1 cellular context compared by ENCODE assay signal in the genomic region with DNA sequence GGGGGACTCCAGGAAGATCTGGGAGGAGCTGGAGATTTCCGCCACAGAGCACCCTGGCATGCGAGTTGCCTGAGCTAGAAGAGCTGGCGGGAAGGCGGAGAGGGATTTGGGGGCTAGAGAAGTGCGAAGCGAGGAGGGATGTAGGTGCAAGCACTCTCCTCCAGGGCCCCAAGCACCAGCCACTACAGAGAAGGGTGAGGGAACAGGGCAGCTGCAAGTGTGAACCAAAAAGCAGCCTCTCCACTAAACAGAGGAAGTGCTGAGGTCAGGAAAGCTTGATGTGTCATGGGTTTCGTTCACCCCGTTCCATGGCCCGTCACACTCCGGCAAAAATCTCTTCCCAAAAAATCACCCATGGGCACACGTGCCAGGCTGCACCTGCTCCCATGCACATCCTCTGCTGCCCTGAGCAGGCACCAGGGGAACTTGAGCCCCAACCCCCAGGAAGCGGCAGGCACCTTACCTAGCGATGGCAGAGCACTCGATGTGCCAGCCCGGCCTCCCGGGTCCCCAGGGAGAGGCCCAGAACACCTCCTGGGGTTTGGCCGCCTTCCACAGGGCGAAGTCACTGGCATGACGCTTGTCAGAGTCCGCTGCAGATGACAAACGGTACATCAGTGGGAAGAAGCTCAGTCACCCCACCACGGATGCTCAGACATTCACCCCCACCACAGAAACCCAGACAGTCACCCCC.
TF ChIP-seq lines count a peak whose summit lies in the region.

No MANE protein-coding gene starts in this region.

TF ChIP-seq in GM12878, 131 proteins besides CTCF, POLR2A, EP300 and RAD21:
- no peak for TF ChIP-seq HDAC2 (IDR thresholded peaks at IDR 0.05)
- 0 out of 2 replicates have a peak, but pooled peaks have one; percentile 41 for TF ChIP-seq SMARCA5 (IDR thresholded peaks at IDR 0.05)
- no peak for TF ChIP-seq KLF5 (IDR thresholded peaks at IDR 0.05; ENCODE audit: partially characterized antibody)
- no peak for TF ChIP-seq TAF1 (IDR thresholded peaks at IDR 0.05; ENCODE audit: borderline replicate concordance, low read depth, low read length)
- TF ChIP-seq TCF12 (IDR thresholded peaks at IDR 0.05; ENCODE audit: low read depth, low read length): 0 out of 2 replicates have a peak, but pooled peaks have one; percentile 30
- TF ChIP-seq ZNF207 (IDR thresholded peaks at IDR 0.05; ENCODE audit: borderline replicate concordance): no peak
- no peak for TF ChIP-seq ZNF217 (IDR thresholded peaks at IDR 0.05)
- TF ChIP-seq, protein P1, sequence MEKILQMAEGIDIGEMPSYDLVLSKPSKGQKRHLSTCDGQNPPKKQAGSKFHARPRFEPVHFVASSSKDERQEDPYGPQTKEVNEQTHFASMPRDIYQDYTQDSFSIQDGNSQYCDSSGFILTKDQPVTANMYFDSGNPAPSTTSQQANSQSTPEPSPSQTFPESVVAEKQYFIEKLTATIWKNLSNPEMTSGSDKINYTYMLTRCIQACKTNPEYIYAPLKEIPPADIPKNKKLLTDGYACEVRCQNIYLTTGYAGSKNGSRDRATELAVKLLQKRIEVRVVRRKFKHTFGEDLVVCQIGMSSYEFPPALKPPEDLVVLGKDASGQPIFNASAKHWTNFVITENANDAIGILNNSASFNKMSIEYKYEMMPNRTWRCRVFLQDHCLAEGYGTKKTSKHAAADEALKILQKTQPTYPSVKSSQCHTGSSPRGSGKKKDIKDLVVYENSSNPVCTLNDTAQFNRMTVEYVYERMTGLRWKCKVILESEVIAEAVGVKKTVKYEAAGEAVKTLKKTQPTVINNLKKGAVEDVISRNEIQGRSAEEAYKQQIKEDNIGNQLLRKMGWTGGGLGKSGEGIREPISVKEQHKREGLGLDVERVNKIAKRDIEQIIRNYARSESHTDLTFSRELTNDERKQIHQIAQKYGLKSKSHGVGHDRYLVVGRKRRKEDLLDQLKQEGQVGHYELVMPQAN (conservative IDR thresholded peaks at IDR 0.05): no peak
- peak; percentile 36; the same call in 1 of the 2 replicates for TF ChIP-seq NR2F1 (conservative IDR thresholded peaks at IDR 0.05)
- TF ChIP-seq ASH2L (IDR thresholded peaks at IDR 0.05; ENCODE audit: borderline replicate concordance, low read depth): no peak
- TF ChIP-seq YY1 (IDR thresholded peaks at IDR 0.05; ENCODE audit: low read depth, low read length): no peak
- TF ChIP-seq, protein P2, sequence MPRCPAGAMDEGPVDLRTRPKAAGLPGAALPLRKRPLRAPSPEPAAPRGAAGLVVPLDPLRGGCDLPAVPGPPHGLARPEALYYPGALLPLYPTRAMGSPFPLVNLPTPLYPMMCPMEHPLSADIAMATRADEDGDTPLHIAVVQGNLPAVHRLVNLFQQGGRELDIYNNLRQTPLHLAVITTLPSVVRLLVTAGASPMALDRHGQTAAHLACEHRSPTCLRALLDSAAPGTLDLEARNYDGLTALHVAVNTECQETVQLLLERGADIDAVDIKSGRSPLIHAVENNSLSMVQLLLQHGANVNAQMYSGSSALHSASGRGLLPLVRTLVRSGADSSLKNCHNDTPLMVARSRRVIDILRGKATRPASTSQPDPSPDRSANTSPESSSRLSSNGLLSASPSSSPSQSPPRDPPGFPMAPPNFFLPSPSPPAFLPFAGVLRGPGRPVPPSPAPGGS (IDR thresholded peaks at IDR 0.05; ENCODE audit: borderline replicate concordance, insufficient read depth, low read depth, low read length, poor library complexity, severe bottlenecking): peak; percentile 14
- TF ChIP-seq MEF2B (IDR thresholded peaks at IDR 0.05; ENCODE audit: partially characterized antibody, poor library complexity, severe bottlenecking): peak; percentile 93
- peak; percentile 22; the same call in 1 of the 2 replicates for TF ChIP-seq LARP7 (IDR thresholded peaks at IDR 0.05)
- peak; percentile 91 for TF ChIP-seq IKZF1 (conservative IDR thresholded peaks at IDR 0.05)
- TF ChIP-seq FOXM1 (IDR thresholded peaks at IDR 0.05; ENCODE audit: low read depth, low read length): no peak
- no peak for TF ChIP-seq RELA (IDR thresholded peaks at IDR 0.05; ENCODE audit: borderline replicate concordance, partially characterized antibody)
- TF ChIP-seq IKZF2 (IDR thresholded peaks at IDR 0.05): peak; percentile 76 to 77
- TF ChIP-seq TCF3 (IDR thresholded peaks at IDR 0.05; ENCODE audit: borderline replicate concordance, insufficient read depth, low read depth, low read length): 0 out of 2 replicates have a peak, but pooled peaks have one; percentile 32
- 0 out of 2 replicates have a peak, but pooled peaks have one; percentile 11 for TF ChIP-seq NBN (IDR thresholded peaks at IDR 0.05)
- TF ChIP-seq TCF7 (IDR thresholded peaks at IDR 0.05; ENCODE audit: borderline replicate concordance): no peak
- TF ChIP-seq MXI1 (IDR thresholded peaks at IDR 0.05; ENCODE audit: low read depth, low read length): peak; percentile 47; the same call in 1 of the 2 replicates
- TF ChIP-seq DPF2 (IDR thresholded peaks at IDR 0.05): peak; percentile 41; the same call in 1 of the 2 replicates
- peak; percentile 71; the same call in 1 of the 2 replicates for TF ChIP-seq EED (IDR thresholded peaks at IDR 0.05; ENCODE audit: low read depth)
- TF ChIP-seq MYB (IDR thresholded peaks at IDR 0.05; ENCODE audit: borderline replicate concordance, low read depth, low read length): 0 out of 2 replicates have a peak, but pooled peaks have one; percentile 12
- no peak for TF ChIP-seq MEF2A (IDR thresholded peaks at IDR 0.05; ENCODE audit: insufficient read depth, low read depth, low read length)
- 0 out of 2 replicates have a peak, but pooled peaks have one; percentile 4 for TF ChIP-seq IRF4 (IDR thresholded peaks at IDR 0.05; ENCODE audit: low read depth, low read length)
- TF ChIP-seq, protein P3, sequence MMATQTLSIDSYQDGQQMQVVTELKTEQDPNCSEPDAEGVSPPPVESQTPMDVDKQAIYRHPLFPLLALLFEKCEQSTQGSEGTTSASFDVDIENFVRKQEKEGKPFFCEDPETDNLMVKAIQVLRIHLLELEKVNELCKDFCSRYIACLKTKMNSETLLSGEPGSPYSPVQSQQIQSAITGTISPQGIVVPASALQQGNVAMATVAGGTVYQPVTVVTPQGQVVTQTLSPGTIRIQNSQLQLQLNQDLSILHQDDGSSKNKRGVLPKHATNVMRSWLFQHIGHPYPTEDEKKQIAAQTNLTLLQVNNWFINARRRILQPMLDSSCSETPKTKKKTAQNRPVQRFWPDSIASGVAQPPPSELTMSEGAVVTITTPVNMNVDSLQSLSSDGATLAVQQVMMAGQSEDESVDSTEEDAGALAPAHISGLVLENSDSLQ (IDR thresholded peaks at IDR 0.05): no peak
- TF ChIP-seq BHLHE40 (IDR thresholded peaks at IDR 0.05; ENCODE audit: borderline replicate concordance in 1 of 2, low read depth in 2 of 2, low read length in 1 of 2): peak in 1 of 2 experiments; percentile 84; a peak in 2 of 4 replicates
- TF ChIP-seq SPI1 (IDR thresholded peaks at IDR 0.05; ENCODE audit: borderline replicate concordance, insufficient read depth, low read depth, low read length): peak; percentile 82
- TF ChIP-seq, protein P4, sequence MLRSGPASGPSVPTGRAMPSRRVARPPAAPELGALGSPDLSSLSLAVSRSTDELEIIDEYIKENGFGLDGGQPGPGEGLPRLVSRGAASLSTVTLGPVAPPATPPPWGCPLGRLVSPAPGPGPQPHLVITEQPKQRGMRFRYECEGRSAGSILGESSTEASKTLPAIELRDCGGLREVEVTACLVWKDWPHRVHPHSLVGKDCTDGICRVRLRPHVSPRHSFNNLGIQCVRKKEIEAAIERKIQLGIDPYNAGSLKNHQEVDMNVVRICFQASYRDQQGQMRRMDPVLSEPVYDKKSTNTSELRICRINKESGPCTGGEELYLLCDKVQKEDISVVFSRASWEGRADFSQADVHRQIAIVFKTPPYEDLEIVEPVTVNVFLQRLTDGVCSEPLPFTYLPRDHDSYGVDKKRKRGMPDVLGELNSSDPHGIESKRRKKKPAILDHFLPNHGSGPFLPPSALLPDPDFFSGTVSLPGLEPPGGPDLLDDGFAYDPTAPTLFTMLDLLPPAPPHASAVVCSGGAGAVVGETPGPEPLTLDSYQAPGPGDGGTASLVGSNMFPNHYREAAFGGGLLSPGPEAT (IDR thresholded peaks at IDR 0.05; ENCODE audit: low read depth): 0 out of 2 replicates have a peak, but pooled peaks have one; percentile 57
- no peak for TF ChIP-seq CBFB (IDR thresholded peaks at IDR 0.05; ENCODE audit: low read depth)
- TF ChIP-seq, protein P5, sequence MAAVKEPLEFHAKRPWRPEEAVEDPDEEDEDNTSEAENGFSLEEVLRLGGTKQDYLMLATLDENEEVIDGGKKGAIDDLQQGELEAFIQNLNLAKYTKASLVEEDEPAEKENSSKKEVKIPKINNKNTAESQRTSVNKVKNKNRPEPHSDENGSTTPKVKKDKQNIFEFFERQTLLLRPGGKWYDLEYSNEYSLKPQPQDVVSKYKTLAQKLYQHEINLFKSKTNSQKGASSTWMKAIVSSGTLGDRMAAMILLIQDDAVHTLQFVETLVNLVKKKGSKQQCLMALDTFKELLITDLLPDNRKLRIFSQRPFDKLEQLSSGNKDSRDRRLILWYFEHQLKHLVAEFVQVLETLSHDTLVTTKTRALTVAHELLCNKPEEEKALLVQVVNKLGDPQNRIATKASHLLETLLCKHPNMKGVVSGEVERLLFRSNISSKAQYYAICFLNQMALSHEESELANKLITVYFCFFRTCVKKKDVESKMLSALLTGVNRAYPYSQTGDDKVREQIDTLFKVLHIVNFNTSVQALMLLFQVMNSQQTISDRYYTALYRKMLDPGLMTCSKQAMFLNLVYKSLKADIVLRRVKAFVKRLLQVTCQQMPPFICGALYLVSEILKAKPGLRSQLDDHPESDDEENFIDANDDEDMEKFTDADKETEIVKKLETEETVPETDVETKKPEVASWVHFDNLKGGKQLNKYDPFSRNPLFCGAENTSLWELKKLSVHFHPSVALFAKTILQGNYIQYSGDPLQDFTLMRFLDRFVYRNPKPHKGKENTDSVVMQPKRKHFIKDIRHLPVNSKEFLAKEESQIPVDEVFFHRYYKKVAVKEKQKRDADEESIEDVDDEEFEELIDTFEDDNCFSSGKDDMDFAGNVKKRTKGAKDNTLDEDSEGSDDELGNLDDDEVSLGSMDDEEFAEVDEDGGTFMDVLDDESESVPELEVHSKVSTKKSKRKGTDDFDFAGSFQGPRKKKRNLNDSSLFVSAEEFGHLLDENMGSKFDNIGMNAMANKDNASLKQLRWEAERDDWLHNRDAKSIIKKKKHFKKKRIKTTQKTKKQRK (IDR thresholded peaks at IDR 0.05; ENCODE audit: low read depth, low read length): no peak
- TF ChIP-seq GATAD2B (conservative IDR thresholded peaks at IDR 0.05; ENCODE audit: low read depth): peak; percentile 54
